In genomic region chr2:172743143-172743542, GRCh38 we compare ENCODE assay signal across 24 cellular contexts.
A peak's percentile ranks its signal among the peaks of the same experiment; 100 is the strongest.
DNase-seq lines count a peak whose midpoint lies in the region; ATAC-seq and TF ChIP-seq lines count a peak whose summit lies in the region.
"Had no signal": no experiment of that assay in that cellular context is flagged by ENCODE, and none has a peak within 500 bp of the region (broad histone marks: within the 10 kb centered on the region; RNA-seq: fewer than 3 reads in every experiment).

No MANE protein-coding gene starts in this region.

- DNase-seq in NCI-H2029 treated with DMSO at 0.1 percent for 48 hours (lab: John Stamatoyannopoulos, UW), result peak; percentile 21
- no peak for DNase-seq in NCI-H2029 (lab: John Stamatoyannopoulos, UW)
- peak; percentile 94 for DNase-seq in NCI-H748 (lab: John Stamatoyannopoulos, UW; ENCODE audit: unreplicated experiment)
- peak; percentile 34 for DNase-seq in choroid plexus epithelial cell (ENCODE audit: low read depth)
- peak; percentile 20 for DNase-seq in smooth muscle cell of the brain vasculature (ENCODE audit: low read depth, low spot score)
- DNase-seq: 8988T; activated CD4-positive, alpha-beta T cell treated with anti-CD3 and anti-CD28 coated beads for 48 hours; activated CD8-positive, alpha-beta memory T cell treated with anti-CD3 and anti-CD28 coated beads, Interleukin-2, amount 50 U/mL, for 4 hours; activated gamma-delta T cell treated with Interleukin-2 at 50 U/mL for 16 hours; adrenal gland; Calu3; effector CD8-positive, alpha-beta T cell; left lung; midbrain; psoas muscle; RPMI8226; spleen; stimulated activated CD4-positive, alpha-beta T cell treated with anti-CD3 and anti-CD28 coated beads, Interleukin-4, amount 100 ng/mL, for 4 hours; uterus had no signal

- TF ChIP-seq CTCF in choroid plexus epithelial cell (conservative IDR thresholded peaks at IDR 0.05; ENCODE audit: low read depth, low read length), result no peak

- H3K4me3 ChIP-seq in choroid plexus epithelial cell (ENCODE audit: low read depth, low read length), result no peak overlapping the region
- H3K4me3 ChIP-seq: adrenal gland, K562, left lung, psoas muscle, spleen, uterus had no signal

- ATAC-seq in GM18861 (IDR thresholded peaks at IDR 0.05; ENCODE audit: unreplicated experiment) (no peak), HG03457 (IDR thresholded peaks at IDR 0.05; ENCODE audit: unreplicated experiment) (no peak), HG03521 (IDR thresholded peaks at IDR 0.05; ENCODE audit: unreplicated experiment) (no peak)
- ATAC-seq: HCT116, K562, left lung, psoas muscle had no signal
